In genomic region chr11:127470485-127470884, GRCh38 we compare ENCODE assay signal across 8 cellular contexts.
DNase-seq lines count a peak whose midpoint lies in the region; ATAC-seq and TF ChIP-seq lines count a peak whose summit lies in the region.

No MANE protein-coding gene starts in this region.

- no peaks in the 10 kb centered on the region for H3K4me1 Mint-ChIP-seq in chondrocyte (ENCODE audit: low read depth)
- H3K4me1 Mint-ChIP-seq in activated T-cell treated with anti-CD3 and anti-CD28 coated beads, Interleukin-2, amount 50 U/mL, for 72 hours (ENCODE audit: low read depth) = no peaks in the 10 kb centered on the region

- peaks cover 12% of the 10 kb centered on the region for H3K27me3 Mint-ChIP-seq in chondrocyte (ENCODE audit: low read depth)
- no peaks in the 10 kb centered on the region for H3K27me3 Mint-ChIP-seq in activated T-cell treated with anti-CD3 and anti-CD28 coated beads, Interleukin-2, amount 50 U/mL, for 72 hours (ENCODE audit: low read depth)

- H3K9me3 Mint-ChIP-seq in chondrocyte (ENCODE audit: low read depth) = no peaks in the 10 kb centered on the region
- H3K9me3 Mint-ChIP-seq in activated T-cell treated with anti-CD3 and anti-CD28 coated beads, Interleukin-2, amount 50 U/mL, for 72 hours = no peaks in the 10 kb centered on the region

- peak; percentile 64 for ATAC-seq in GM18498 (IDR thresholded peaks at IDR 0.05; ENCODE audit: unreplicated experiment)
- no peak for ATAC-seq in activated T-cell treated with anti-CD3 and anti-CD28 coated beads, Interleukin-2, amount 50 U/mL, for 72 hours (replicated peaks in 1 of 2)

- H3K27ac Mint-ChIP-seq in chondrocyte (ENCODE audit: unreplicated experiment) = no peak overlapping the region
- H3K27ac Mint-ChIP-seq in activated T-cell treated with anti-CD3 and anti-CD28 coated beads, Interleukin-2, amount 50 U/mL, for 72 hours = no peak overlapping the region

- TF ChIP-seq CTCF in 22Rv1 (IDR thresholded peaks at IDR 0.05) (peak; percentile 69), chondrocyte (IDR thresholded peaks at IDR 0.05) (peak; percentile 51)

- H3K27ac ChIP-seq in 22Rv1 = no peak overlapping the region

- DNase-seq in HT-29 (ENCODE audit: low spot score) (peak; percentile 52), chondrocyte (ENCODE audit: low spot score) (no peak), HCEC 1CT (no peak), NCI-H226 (no peak), midbrain (lab: John Stamatoyannopoulos, UW) (no peak)
- DNase-seq in activated T-cell treated with anti-CD3 and anti-CD28 coated beads, Interleukin-2, amount 50 U/mL, for 72 hours = no peak

- H3K4me3 Mint-ChIP-seq in chondrocyte (ENCODE audit: unreplicated experiment) = no peak overlapping the region
- no peak overlapping the region for H3K4me3 Mint-ChIP-seq in activated T-cell treated with anti-CD3 and anti-CD28 coated beads, Interleukin-2, amount 50 U/mL, for 72 hours

- no peaks in the 10 kb centered on the region for H3K36me3 Mint-ChIP-seq in chondrocyte (ENCODE audit: low read depth)
- no peaks in the 10 kb centered on the region for H3K36me3 Mint-ChIP-seq in activated T-cell treated with anti-CD3 and anti-CD28 coated beads, Interleukin-2, amount 50 U/mL, for 72 hours (ENCODE audit: insufficient read depth in 2 of 2)
